ENCODE assay signal across 1 cellular context in genomic region chr9:133792721-133793470, GRCh38.
TF ChIP-seq lines count a peak whose summit lies in the region.

No MANE protein-coding gene starts in this region.

TF ChIP-seq in HepG2, 621 proteins besides CTCF, POLR2A, EP300 and RAD21 (continued from another document and continues in another):
- no peak for TF ChIP-seq ZXDC (CRISPR knock-in tag; IDR thresholded peaks at IDR 0.05)
- TF ChIP-seq SALL2 (CRISPR knock-in tag; IDR thresholded peaks at IDR 0.05) = peak; percentile 49; the same call in 1 of the 2 replicates
- no peak for TF ChIP-seq CCAR2 (optimal IDR thresholded peaks at IDR 0.05; ENCODE audit: low read depth, low read length)
- peak; percentile 77; the same call in 1 of the 2 replicates for TF ChIP-seq MYC (CRISPR knock-in tag; IDR thresholded peaks at IDR 0.05; ENCODE audit: borderline replicate concordance)
- TF ChIP-seq ZNF740 (CRISPR knock-in tag; IDR thresholded peaks at IDR 0.05) = peak; percentile 77
- TF ChIP-seq ZSCAN25 (CRISPR knock-in tag; IDR thresholded peaks at IDR 0.05) = peak; percentile 64; the same call in 1 of the 2 replicates
- TF ChIP-seq GTF3A (CRISPR knock-in tag; conservative IDR thresholded peaks at IDR 0.05) = no peak
- no peak for TF ChIP-seq ZNF614 (CRISPR knock-in tag; IDR thresholded peaks at IDR 0.05; ENCODE audit: borderline replicate concordance)
- TF ChIP-seq FOXO1 (CRISPR knock-in tag; IDR thresholded peaks at IDR 0.05) = no peak
- TF ChIP-seq PHF5A (CRISPR knock-in tag; IDR thresholded peaks at IDR 0.05; ENCODE audit: low read depth, unreplicated experiment) = no peak
- TF ChIP-seq CEBPB (IDR thresholded peaks at IDR 0.05; ENCODE audit: borderline replicate concordance, low read depth, low read length) = no peak
- TF ChIP-seq MAX (IDR thresholded peaks at IDR 0.05) = peak; percentile 65
- TF ChIP-seq HNF4A (CRISPR knock-in tag; IDR thresholded peaks at IDR 0.05) = no peak
- no peak for TF ChIP-seq RXRB (CRISPR knock-in tag; IDR thresholded peaks at IDR 0.05; ENCODE audit: borderline replicate concordance)
- no peak for TF ChIP-seq BCLAF1 (IDR thresholded peaks at IDR 0.05)
- peak; percentile 73 for TF ChIP-seq ZNF687 (CRISPR knock-in tag; IDR thresholded peaks at IDR 0.05)
- TF ChIP-seq TRAFD1 (CRISPR knock-in tag; IDR thresholded peaks at IDR 0.05; ENCODE audit: borderline replicate concordance) = no peak
- no peak for TF ChIP-seq ZNF232 (CRISPR knock-in tag; IDR thresholded peaks at IDR 0.05; ENCODE audit: borderline replicate concordance)
- TF ChIP-seq ADNP (CRISPR knock-in tag; IDR thresholded peaks at IDR 0.05) = no peak
- TF ChIP-seq AGO1 (IDR thresholded peaks at IDR 0.05; ENCODE audit: low read depth, low read length, poor library complexity, severe bottlenecking) = no peak
- no peak for TF ChIP-seq ZIK1 (CRISPR knock-in tag; IDR thresholded peaks at IDR 0.05; ENCODE audit: borderline replicate concordance, low read depth)
- no peak for TF ChIP-seq TGIF2 (CRISPR knock-in tag; IDR thresholded peaks at IDR 0.05)
- no peak for TF ChIP-seq ZFY (CRISPR knock-in tag; IDR thresholded peaks at IDR 0.05)
- no peak for TF ChIP-seq ZNF780A (CRISPR knock-in tag; IDR thresholded peaks at IDR 0.05)
- peak; percentile 28; the same call in 1 of the 2 replicates for TF ChIP-seq SALL1 (CRISPR knock-in tag; IDR thresholded peaks at IDR 0.05)
- no peak for TF ChIP-seq MEIS2 (CRISPR knock-in tag; IDR thresholded peaks at IDR 0.05)
- peak; percentile 44; the same call in 1 of the 2 replicates for TF ChIP-seq SMC3 (IDR thresholded peaks at IDR 0.05; ENCODE audit: low read length)
- TF ChIP-seq ZNF503 (CRISPR knock-in tag; IDR thresholded peaks at IDR 0.05) = no peak
- no peak for TF ChIP-seq ZHX2 (IDR thresholded peaks at IDR 0.05; ENCODE audit: low read depth)
- TF ChIP-seq ZHX2 (CRISPR knock-in tag; IDR thresholded peaks at IDR 0.05; ENCODE audit: borderline replicate concordance) = no peak
- 0 out of 2 replicates have a peak, but pooled peaks have one; percentile 17 for TF ChIP-seq ZNF263 (CRISPR knock-in tag; IDR thresholded peaks at IDR 0.05)
- no peak for TF ChIP-seq SIN3A (IDR thresholded peaks at IDR 0.05; ENCODE audit: borderline replicate concordance, low read depth, low read length)
- TF ChIP-seq FOXM1 (CRISPR knock-in tag; IDR thresholded peaks at IDR 0.05) = no peak
- TF ChIP-seq ZBTB4 (CRISPR knock-in tag; IDR thresholded peaks at IDR 0.05; ENCODE audit: borderline replicate concordance) = peak; percentile 90; the same call in 1 of the 2 replicates
